ENCODE assay signal across 17 cellular contexts in genomic region chr1:3097861-3098260, GRCh38. TPM values are rescaled to one million over a fixed set of nuclear protein-coding genes. Genes with fewer than 3 reads are reported as not detected.
DNase-seq lines count a peak whose midpoint lies in the region; ATAC-seq and TF ChIP-seq lines count a peak whose summit lies in the region.
"Had no signal": no experiment of that assay in that cellular context is flagged by ENCODE, and none has a peak within 500 bp of the region (broad histone marks: within the 10 kb centered on the region; RNA-seq: fewer than 3 reads in every experiment).

No MANE protein-coding gene starts in this region.

- no peaks in the 10 kb centered on the region for H3K36me3 Mint-ChIP-seq in endodermal cell (ENCODE audit: low read depth)
- H3K36me3 Mint-ChIP-seq: IgD-negative memory B cell had no signal

- H3K27ac Mint-ChIP-seq in endodermal cell = peak overlapping the region; percentile 52
- H3K27ac Mint-ChIP-seq: B cell; CD4-positive, alpha-beta T cell; IgD-negative memory B cell had no signal

- intact Hi-C loops in Right ventricle myocardium superior (cut with DNase I) = no loop called here
- intact Hi-C loops in left lung (cut with DNase I) = no loop called here

- H3K4me1 ChIP-seq in right atrium auricular region = no peaks in the 10 kb centered on the region
- H3K4me1 ChIP-seq in BLaER1 treated with 17β-estradiol and CSF1 and Interleukin-3, amounts not matched to agents 10 nM and 100 nM = peaks cover 4 to 53% (median 43%) of the 10 kb centered on the region in 10 experiments; a peak in 16 of 20 replicates
- H3K4me1 ChIP-seq in endodermal cell (ENCODE audit: control insufficient read depth, insufficient read depth, low read length) = peaks cover 17% of the 10 kb centered on the region
- H3K4me1 ChIP-seq in left lung = no peaks in the 10 kb centered on the region
- H3K4me1 ChIP-seq: Caco-2 had no signal

- peaks cover 14% of the 10 kb centered on the region for H3K4me1 Mint-ChIP-seq in endodermal cell
- H3K4me1 Mint-ChIP-seq: B cell had no signal

- H3K9me3 Mint-ChIP-seq in endodermal cell = no peaks in the 10 kb centered on the region
- H3K9me3 Mint-ChIP-seq: CD4-positive, alpha-beta T cell; IgD-negative memory B cell had no signal

- H4K20me1 ChIP-seq in BLaER1 treated with 17β-estradiol and CSF1 and Interleukin-3, amounts not matched to agents 10 nM and 100 nM = peaks cover 0 to 97% (median 32%) of the 10 kb centered on the region in 11 experiments; a peak in 15 of 22 replicates

- DNase-seq in Right ventricle myocardium superior = peak; percentile 59
- DNase-seq in right atrium auricular region (ENCODE audit: low spot score) = no peak
- DNase-seq in endodermal cell = no peak
- no peak for DNase-seq in left lung
- no peak for DNase-seq in EL
- no peak for DNase-seq in NCI-H1105 treated with DMSO at 0.1 percent for 48 hours (lab: John Stamatoyannopoulos, UW)
- DNase-seq: CD4-positive, alpha-beta T cell; GDM1; GOT3; H7 had no signal

- no peak overlapping the region for H3K27ac ChIP-seq in right atrium auricular region
- no peak overlapping the region for H3K27ac ChIP-seq in BLaER1 treated with 17β-estradiol and CSF1 and Interleukin-3, amounts not matched to agents 10 nM and 100 nM
- no peak overlapping the region for H3K27ac ChIP-seq in endodermal cell (ENCODE audit: low read depth, low read length)
- H3K27ac ChIP-seq in left lung = no peak overlapping the region
- H3K27ac ChIP-seq: C4-2B had no signal

- no peaks in the 10 kb centered on the region for H3K27me3 ChIP-seq in right atrium auricular region
- peaks cover 64 to 90% (median 76%) of the 10 kb centered on the region in 11 experiments for H3K27me3 ChIP-seq in BLaER1 treated with 17β-estradiol and CSF1 and Interleukin-3, amounts not matched to agents 10 nM and 100 nM
- no peaks in the 10 kb centered on the region for H3K27me3 ChIP-seq in endodermal cell (ENCODE audit: control insufficient read depth, insufficient read depth, low read length, poor library complexity, severe bottlenecking)
- peaks cover 0 to 46% of the 10 kb centered on the region in 2 donors for H3K27me3 ChIP-seq in left lung

- 84 to 86% methylated on average over 6 to 7 of the region's 7 CpGs for WGBS in endodermal cell (ENCODE audit: insufficient coverage in 1 of 2, insufficient read length in 1 of 2), 2 experiments

- H3K4me3 ChIP-seq in right atrium auricular region = no peak overlapping the region
- H3K4me3 ChIP-seq in BLaER1 treated with 17β-estradiol and CSF1 and Interleukin-3, amounts not matched to agents 10 nM and 100 nM = no peak overlapping the region
- no peak overlapping the region for H3K4me3 ChIP-seq in endodermal cell (ENCODE audit: low read length)
- no peak overlapping the region for H3K4me3 ChIP-seq in left lung

- H3K4me2 ChIP-seq in BLaER1 treated with 17β-estradiol and CSF1 and Interleukin-3, amounts not matched to agents 10 nM and 100 nM = peak overlapping the region in 8 of 11 experiments; percentile 2 to 66 (median 36); a peak in 12 of 22 replicates

- no peak overlapping the region for H3K4me3 Mint-ChIP-seq in endodermal cell
- H3K4me3 Mint-ChIP-seq: B cell; CD4-positive, alpha-beta T cell; IgD-negative memory B cell had no signal

- H3K27me3 Mint-ChIP-seq in endodermal cell (ENCODE audit: insufficient read depth) = no peaks in the 10 kb centered on the region
- H3K27me3 Mint-ChIP-seq: CD4-positive, alpha-beta T cell had no signal

- peak; percentile 51 for ATAC-seq in Right ventricle myocardium superior (ENCODE audit: poor library complexity)
- ATAC-seq in left lung = peak; percentile 18
- ATAC-seq: HCT116, HepG2 had no signal

- TF ChIP-seq CTCF in right atrium auricular region (IDR thresholded peaks at IDR 0.05) (no peak), endodermal cell (conservative IDR thresholded peaks at IDR 0.05) (no peak), left lung (IDR thresholded peaks at IDR 0.05) (no peak)

- no peak overlapping the region for H3K9ac ChIP-seq in BLaER1 treated with 17β-estradiol and CSF1 and Interleukin-3, amounts not matched to agents 10 nM and 100 nM
- no peak overlapping the region for H3K9ac ChIP-seq in endodermal cell (ENCODE audit: extremely low read depth, low read length, poor library complexity, severe bottlenecking)

- no peaks in the 10 kb centered on the region for H3K9me3 ChIP-seq in right atrium auricular region
- no peaks in the 10 kb centered on the region for H3K9me3 ChIP-seq in BLaER1 treated with 17β-estradiol and CSF1 and Interleukin-3, amounts not matched to agents 10 nM and 100 nM (replicated peaks in 1 of 11)
- no peaks in the 10 kb centered on the region for H3K9me3 ChIP-seq in endodermal cell (ENCODE audit: control insufficient read depth, low read length)
- no peaks in the 10 kb centered on the region for H3K9me3 ChIP-seq in left lung
- H3K9me3 ChIP-seq: Caco-2 had no signal

- H3K36me3 ChIP-seq in right atrium auricular region (no peaks in the 10 kb centered on the region), endodermal cell (ENCODE audit: control insufficient read depth, insufficient read depth, low read length) (no peaks in the 10 kb centered on the region), left lung (no peaks in the 10 kb centered on the region)
- H3K36me3 ChIP-seq in BLaER1 treated with 17β-estradiol and CSF1 and Interleukin-3, amounts not matched to agents 10 nM and 100 nM = no peaks in the 10 kb centered on the region

RNA-seq across cellular contexts. Expression of gene PRDM16, which starts 28.9 kb away (rescaled TPM):
- total RNA-seq in Right ventricle myocardium superior (14.2 TPM), right atrium auricular region (1 to 10 TPM in 1 of 2 donors, under 1 TPM in 1; 0.22 to 3.3 TPM), endodermal cell (1 to 10 TPM; 2.1 to 4.0 TPM), left lung (10 to 100 TPM; 14.9 to 18.0 TPM)
- 9.2 TPM for polyA plus RNA-seq in endodermal cell (2013, experiment 1 of 2)
- polyA plus RNA-seq in endodermal cell (2013, experiment 2 of 2) = 6.9 TPM
- total RNA-seq: CD4-positive, alpha-beta T cell had no signal
- polyA plus RNA-seq: IgD-negative memory B cell had no signal
